ENCODE assay signal across 8 cellular contexts in genomic region chr13:52455677-52456041, GRCh38. TPM values are rescaled to one million over a fixed set of nuclear protein-coding genes. Genes with fewer than 3 reads are reported as not detected.
DNase-seq lines count a peak whose midpoint lies in the region; ATAC-seq and TF ChIP-seq lines count a peak whose summit lies in the region.

No MANE protein-coding gene starts in this region.

- H3K4me3 ChIP-seq in BLaER1 treated with 17β-estradiol and CSF1 and Interleukin-3, amounts not matched to agents 10 nM and 100 nM, result peak overlapping the region; percentile 67 to 84 (median 74)
- H3K4me3 ChIP-seq in NT2/D1 (ENCODE audit: insufficient read length, low read depth) (peak overlapping the region; percentile 47), epithelial cell of esophagus (ENCODE audit: low read length) (peak overlapping the region; percentile 78)

- peak; percentile 16 for ATAC-seq in GM19372 (IDR thresholded peaks at IDR 0.05; ENCODE audit: low read depth, unreplicated experiment)
- ATAC-seq in HG03558 (IDR thresholded peaks at IDR 0.05; ENCODE audit: extremely low read depth, unreplicated experiment), result peak; percentile 15

- DNase-seq in NT2/D1 (ENCODE audit: low read depth, low spot score) (peak; percentile 66), activated T-cell treated with anti-CD3 and anti-CD28 coated beads for 24 hours (ENCODE audit: low read depth) (peak; percentile 71), epithelial cell of esophagus (ENCODE audit: low read depth) (peak; percentile 62), mucosa of gallbladder (ENCODE audit: low spot score) (peak; percentile 39)
- DNase-seq in stimulated activated CD8-positive, alpha-beta memory T cell treated with anti-CD3 and anti-CD28 coated beads, Interleukin-4, amount 100 ng/mL, for 24 hours (ENCODE audit: low read depth), result peak; percentile 65

- peak overlapping the region; percentile 87 to 97 (median 90) for H3K9ac ChIP-seq in BLaER1 treated with 17β-estradiol and CSF1 and Interleukin-3, amounts not matched to agents 10 nM and 100 nM
- peak overlapping the region; percentile 81 for H3K9ac ChIP-seq in NT2/D1 (ENCODE audit: insufficient read length, low read depth)

- peaks cover 14 to 43% (median 40%) of the 10 kb centered on the region in 11 experiments for H3K36me3 ChIP-seq in BLaER1 treated with 17β-estradiol and CSF1 and Interleukin-3, amounts not matched to agents 10 nM and 100 nM
- peaks cover 6% of the 10 kb centered on the region for H3K36me3 ChIP-seq in NT2/D1 (ENCODE audit: insufficient read depth, insufficient read length, low read length)

- peaks cover 0 to 38% (median 18%) of the 10 kb centered on the region in 11 experiments; a peak in 14 of 22 replicates for H4K20me1 ChIP-seq in BLaER1 treated with 17β-estradiol and CSF1 and Interleukin-3, amounts not matched to agents 10 nM and 100 nM

- H3K4me2 ChIP-seq in BLaER1 treated with 17β-estradiol and CSF1 and Interleukin-3, amounts not matched to agents 10 nM and 100 nM, result peak overlapping the region; percentile 74 to 94 (median 83)

- H3K9me3 ChIP-seq in BLaER1 treated with 17β-estradiol and CSF1 and Interleukin-3, amounts not matched to agents 10 nM and 100 nM (replicated peaks in 1 of 11), result no peaks in the 10 kb centered on the region
- H3K9me3 ChIP-seq in NT2/D1 (ENCODE audit: insufficient read depth, low read length), result no peaks in the 10 kb centered on the region

- peaks cover 26 to 61% (median 47%) of the 10 kb centered on the region in 10 experiments for H3K4me1 ChIP-seq in BLaER1 treated with 17β-estradiol and CSF1 and Interleukin-3, amounts not matched to agents 10 nM and 100 nM
- H3K4me1 ChIP-seq in NT2/D1 (ENCODE audit: insufficient read depth, insufficient read length), result no peaks in the 10 kb centered on the region

- H3K27me3 ChIP-seq in BLaER1 treated with 17β-estradiol and CSF1 and Interleukin-3, amounts not matched to agents 10 nM and 100 nM, result no peaks in the 10 kb centered on the region
- no peaks in the 10 kb centered on the region for H3K27me3 ChIP-seq in NT2/D1 (ENCODE audit: insufficient read depth, insufficient read length)

- TF ChIP-seq CTCF in epithelial cell of esophagus (IDR thresholded peaks at IDR 0.05; ENCODE audit: insufficient read depth, low read depth, low read length, missing control alignments), result no peak

- H3K27ac ChIP-seq in BLaER1 treated with 17β-estradiol and CSF1 and Interleukin-3, amounts not matched to agents 10 nM and 100 nM, result peak overlapping the region; percentile 76 to 98 (median 94)

RNA-seq across cellular contexts. Expression of gene CKAP2, which starts 0.4 kb away (rescaled TPM):
- 9.0 TPM for total RNA-seq in mucosa of gallbladder

RNA-seq across cellular contexts. Expression of gene VPS36, which starts 5.2 kb away (rescaled TPM):
- total RNA-seq in mucosa of gallbladder, result 41.6 TPM

RNA-seq across cellular contexts. Expression of gene THSD1, which starts 49.7 kb away (rescaled TPM):
- 2.9 TPM for total RNA-seq in mucosa of gallbladder

Comparison
In these comparisons a context has a peak if more than half of its experiments do, and no peak if none do; other contexts are left out.
1. Peak in every context shown above with its lines: DNase-seq, ATAC-seq, H3K4me3 ChIP-seq and H3K27ac ChIP-seq.